In genomic region chr10:75474106-75474505, GRCh38 we compare ENCODE assay signal across 38 cellular contexts. TPM values are rescaled to one million over a fixed set of nuclear protein-coding genes. Genes with fewer than 3 reads are reported as not detected.
A peak's percentile ranks its signal among the peaks of the same experiment; 100 is the strongest.
DNase-seq lines count a peak whose midpoint lies in the region; ATAC-seq, FAIRE-seq and TF ChIP-seq lines count a peak whose summit lies in the region.
"Had no signal": no experiment of that assay in that cellular context is flagged by ENCODE, and none has a peak within 500 bp of the region (broad histone marks: within the 10 kb centered on the region; RNA-seq: fewer than 3 reads in every experiment).

No MANE protein-coding gene starts in this region.

- no peak overlapping the region for H2AK5ac ChIP-seq in H1 (ENCODE audit: low read depth, low read length)

- TF ChIP-seq CTCF in HepG2 (CRISPR knock-in tag; IDR thresholded peaks at IDR 0.05) (no peak), right lobe of liver (IDR thresholded peaks at IDR 0.05) (no peak), K562 (IDR thresholded peaks at IDR 0.05 in 2 of 3, conservative IDR thresholded peaks at IDR 0.05 in 1 of 3; ENCODE audit: insufficient read depth in 2 of 3, low read depth in 1 of 3, low read length in 3 of 3) (no peak), H1 (IDR thresholded peaks at IDR 0.05; ENCODE audit: control extremely low read depth in 1 of 3, insufficient read depth in 1 of 3, low read depth in 1 of 3, low read length in 3 of 3) (no peak)

- POLR2A ChIA-PET in HepG2 (lab: Yijun Ruan, JAX), result no interaction called here
- POLR2A ChIA-PET in K562 (lab: Yijun Ruan, JAX), result no interaction called here
- POLR2A ChIA-PET in H1 (lab: Charles Lee; ENCODE audit: partially characterized antibody), result no interaction called here

- 0 out of 5 replicates have a peak, but pooled peaks cover 2 to 7% of the 10 kb centered on the region in 2 experiments for H3K36me3 ChIP-seq in HepG2 (replicated peaks in 1 of 2; ENCODE audit: control insufficient read depth in 1 of 2, insufficient read depth in 2 of 2, low read length in 2 of 2)
- H3K36me3 ChIP-seq in right lobe of liver, result no peaks in the 10 kb centered on the region
- no peaks in the 10 kb centered on the region for H3K36me3 ChIP-seq in K562 (ENCODE audit: control insufficient read depth, insufficient read depth, low read length)
- H3K36me3 ChIP-seq in H1 (ENCODE audit: control insufficient read depth in 2 of 4, insufficient read depth in 4 of 4, low read length in 3 of 4), result no peaks in the 10 kb centered on the region
- H3K36me3 ChIP-seq: BE2C; BLaER1; BLaER1 treated with 17β-estradiol and CSF1 and Interleukin-3, amounts not matched to agents 10 nM and 100 nM had no signal

- H3K27ac ChIP-seq in HepG2 (ENCODE audit: extremely low read length, insufficient read depth, low read length) (no peak overlapping the region), right lobe of liver (no peak overlapping the region), K562 (ENCODE audit: extremely low read depth, low read depth, low read length) (no peak overlapping the region), H1 (ENCODE audit: low read depth, low read length) (no peak overlapping the region)
- H3K27ac ChIP-seq: 22Rv1; A549; BLaER1; BLaER1 treated with 17β-estradiol and CSF1 and Interleukin-3, amounts not matched to agents 10 nM and 100 nM; C4-2B had no signal

- no peaks in the 10 kb centered on the region for H3K27me3 ChIP-seq in HepG2 (ENCODE audit: control insufficient read depth in 1 of 2, insufficient read depth in 2 of 2, low read length in 2 of 2)
- no peaks in the 10 kb centered on the region for H3K27me3 ChIP-seq in right lobe of liver
- peaks cover 0 to 11% of the 10 kb centered on the region in 2 experiments; a peak in 2 of 5 replicates for H3K27me3 ChIP-seq in K562 (ENCODE audit: control insufficient read depth in 2 of 2, insufficient read depth in 2 of 2, low read length in 2 of 2)
- H3K27me3 ChIP-seq in H1 (replicated peaks in 1 of 4; ENCODE audit: control insufficient read depth in 3 of 4, extremely low read depth in 1 of 4, insufficient read depth in 3 of 4, low read length in 3 of 4), result 0 out of 7 replicates have a peak, but pooled peaks cover 0 to 2% (median 0%) of the 10 kb centered on the region in 4 experiments
- H3K27me3 ChIP-seq: BE2C; BLaER1; BLaER1 treated with 17β-estradiol and CSF1 and Interleukin-3, amounts not matched to agents 10 nM and 100 nM had no signal

- no peak overlapping the region for H3K4ac ChIP-seq in H1 (replicated peaks; ENCODE audit: insufficient read length, low read depth, low read length)

- CTCF ChIA-PET in HepG2 (lab: Yijun Ruan, JAX; ENCODE audit: low intra/inter-chr PET ratio, low total read pairs), result no interaction called here
- CTCF ChIA-PET in K562 (lab: Yijun Ruan, JAX; ENCODE audit: low intra/inter-chr PET ratio), result no interaction called here
- CTCF ChIA-PET in H1 (lab: Charles Lee; ENCODE audit: partially characterized antibody), result no interaction called here

- H2AFZ ChIP-seq in HepG2 (ENCODE audit: low read length), result no peak overlapping the region
- no peak overlapping the region for H2AFZ ChIP-seq in K562 (ENCODE audit: low read depth, low read length)
- H2AFZ ChIP-seq in H1 (ENCODE audit: low read length), result no peak overlapping the region

- H3K4me3 ChIP-seq in HepG2 (replicated peaks in 1 of 3; ENCODE audit: insufficient read depth in 1 of 3, low read depth in 2 of 3, low read length in 3 of 3), result no peak overlapping the region
- no peak overlapping the region for H3K4me3 ChIP-seq in right lobe of liver
- no peak overlapping the region for H3K4me3 ChIP-seq in K562
- no peak overlapping the region for H3K4me3 ChIP-seq in H1 (ENCODE audit: extremely low read depth in 1 of 4, insufficient read depth in 2 of 4, low read depth in 3 of 4, low read length in 4 of 4)
- H3K4me3 ChIP-seq: A549; BLaER1; BLaER1 treated with 17β-estradiol and CSF1 and Interleukin-3, amounts not matched to agents 10 nM and 100 nM had no signal

- no peak overlapping the region for H3K14ac ChIP-seq in H1 (ENCODE audit: insufficient read length)

- H3K4me1 ChIP-seq in HepG2 (ENCODE audit: insufficient read depth, low read length), result peaks cover 16% of the 10 kb centered on the region; the same call in 1 of the 2 replicates
- peaks cover 0 to 3% (median 0%) of the 10 kb centered on the region in 4 donors for H3K4me1 ChIP-seq in right lobe of liver
- no peaks in the 10 kb centered on the region for H3K4me1 ChIP-seq in K562 (replicated peaks in 1 of 2; ENCODE audit: control insufficient read depth in 2 of 2, insufficient read depth in 2 of 2, low read length in 2 of 2)
- peaks cover 2 to 16% (median 6%) of the 10 kb centered on the region in 4 experiments; a peak in 5 of 7 replicates for H3K4me1 ChIP-seq in H1 (replicated peaks in 1 of 4; ENCODE audit: control insufficient read depth in 3 of 4, insufficient read depth in 4 of 4, low read length in 3 of 4)
- H3K4me1 ChIP-seq: BLaER1 had no signal

- no peaks in the 10 kb centered on the region for H3K9me1 ChIP-seq in K562 (ENCODE audit: control insufficient read depth, insufficient read depth, low read length)

- H4K91ac ChIP-seq in H1 (replicated peaks; ENCODE audit: insufficient read length, low read length), result peak overlapping the region; percentile 13

- H3K18ac ChIP-seq in H1 (ENCODE audit: extremely low read depth, low read length), result peak overlapping the region; percentile 5; the same call in 1 of the 2 replicates

- H3K23me2 ChIP-seq in H1 (ENCODE audit: low read depth, low read length), result no peaks in the 10 kb centered on the region

- no peak overlapping the region for H2BK15ac ChIP-seq in H1 (ENCODE audit: low read length)

- no peak overlapping the region for H2BK12ac ChIP-seq in H1 (ENCODE audit: low read depth, low read length)

- no peaks in the 10 kb centered on the region for H3K9me3 ChIP-seq in HepG2 (ENCODE audit: low read length)
- no peaks in the 10 kb centered on the region for H3K9me3 ChIP-seq in right lobe of liver
- H3K9me3 ChIP-seq in K562 (replicated peaks; ENCODE audit: control insufficient read depth, insufficient read depth, low read depth, low read length), result no peaks in the 10 kb centered on the region
- peaks cover 0 to 4% of the 10 kb centered on the region in 2 experiments; a peak in 1 of 4 replicates for H3K9me3 ChIP-seq in H1 (ENCODE audit: insufficient read depth in 2 of 2, low read depth in 1 of 2, low read length in 1 of 2)
- H3K9me3 ChIP-seq: A549; BE2C; BLaER1; BLaER1 treated with 17β-estradiol and CSF1 and Interleukin-3, amounts not matched to agents 10 nM and 100 nM; Caco-2 had no signal

- no peak overlapping the region for H3K56ac ChIP-seq in H1 (replicated peaks; ENCODE audit: insufficient read length, low read depth, low read length)

- H2BK5ac ChIP-seq in H1 (ENCODE audit: low read depth, low read length), result no peak overlapping the region

- H3K9ac ChIP-seq in HepG2 (ENCODE audit: insufficient read depth, low read depth, low read length), result no peak overlapping the region
- no peak overlapping the region for H3K9ac ChIP-seq in K562 (ENCODE audit: insufficient read depth in 1 of 2, low read depth in 2 of 2, low read length in 2 of 2)
- H3K9ac ChIP-seq in H1 (replicated peaks in 1 of 4; ENCODE audit: extremely low read depth in 1 of 4, low read depth in 3 of 4, low read length in 3 of 4), result no peak overlapping the region
- H3K9ac ChIP-seq: BLaER1; BLaER1 treated with 17β-estradiol and CSF1 and Interleukin-3, amounts not matched to agents 10 nM and 100 nM had no signal

- TF ChIP-seq EP300 in HepG2 (IDR thresholded peaks at IDR 0.05; ENCODE audit: low read depth in 2 of 2, low read length in 2 of 2), result no peak
- no peak for TF ChIP-seq EP300 in HepG2 (CRISPR knock-in tag; IDR thresholded peaks at IDR 0.05; ENCODE audit: borderline replicate concordance)
- TF ChIP-seq EP300 in K562 (IDR thresholded peaks at IDR 0.05; ENCODE audit: low read length), result no peak
- no peak for TF ChIP-seq EP300 in H1 (IDR thresholded peaks at IDR 0.05; ENCODE audit: borderline replicate concordance in 1 of 2, low read depth in 2 of 2, low read length in 2 of 2)

- H2BK20ac ChIP-seq in H1 (ENCODE audit: low read length), result 0 out of 2 replicates have a peak overlapping the region, but pooled peaks have one; percentile 16

- H4K20me1 ChIP-seq in HepG2 (ENCODE audit: insufficient read depth, low read length) (no peaks in the 10 kb centered on the region), K562 (replicated peaks; ENCODE audit: control insufficient read depth, insufficient read depth, low read length) (no peaks in the 10 kb centered on the region), H1 (replicated peaks in 1 of 2; ENCODE audit: control insufficient read depth in 1 of 2, insufficient read depth in 2 of 2, low read length in 2 of 2) (no peaks in the 10 kb centered on the region)
- H4K20me1 ChIP-seq: BLaER1; BLaER1 treated with 17β-estradiol and CSF1 and Interleukin-3, amounts not matched to agents 10 nM and 100 nM had no signal

- no peaks in the 10 kb centered on the region for H3K79me1 ChIP-seq in H1 (ENCODE audit: low read depth, low read length)

- peaks cover 2% of the 10 kb centered on the region for H3K79me2 ChIP-seq in HepG2 (ENCODE audit: insufficient read depth, low read length)
- no peaks in the 10 kb centered on the region for H3K79me2 ChIP-seq in K562 (ENCODE audit: control insufficient read depth, insufficient read depth, low read length)
- H3K79me2 ChIP-seq in H1 (ENCODE audit: control insufficient read depth in 1 of 2, insufficient read depth in 2 of 2, low read length in 2 of 2), result no peaks in the 10 kb centered on the region

- no peak overlapping the region for H2BK120ac ChIP-seq in H1 (replicated peaks; ENCODE audit: low read depth, low read length)

- H4K5ac ChIP-seq in H1 (ENCODE audit: insufficient read length, low read depth, low read length), result no peak overlapping the region

- TF ChIP-seq RAD21 in HepG2 (CRISPR knock-in tag; IDR thresholded peaks at IDR 0.05) (no peak), K562 (CRISPR knock-in tag; conservative IDR thresholded peaks at IDR 0.05 in 1 of 2, IDR thresholded peaks at IDR 0.05 in 1 of 2) (no peak), H1 (IDR thresholded peaks at IDR 0.05 in 1 of 2, conservative IDR thresholded peaks at IDR 0.05 in 1 of 2; ENCODE audit: low read depth in 2 of 2, low read length in 2 of 2) (no peak)

- H3K4me2 ChIP-seq in HepG2 (ENCODE audit: low read depth, low read length) (no peak overlapping the region), K562 (ENCODE audit: insufficient read depth, low read length) (no peak overlapping the region), H1 (ENCODE audit: insufficient read depth in 1 of 2, low read depth in 2 of 2, low read length in 2 of 2) (no peak overlapping the region)
- H3K4me2 ChIP-seq: A549; BLaER1; BLaER1 treated with 17β-estradiol and CSF1 and Interleukin-3, amounts not matched to agents 10 nM and 100 nM had no signal

- in situ Hi-C loops in HepG2 (cut with HindIII; ENCODE audit: extremely low pct_ligation_motif_present, low pct_unique_long_range_greater_than_20kb) (no loop called here), K562 (cut with MboI) (no loop called here)

- no peak overlapping the region for H3K23ac ChIP-seq in H1 (ENCODE audit: insufficient read length)

- intact Hi-C loops in HepG2 (cut with micrococcal nuclease; ENCODE audit: unreplicated experiment) (no loop called here), right lobe of liver (cut with DNase I) (no loop called here), K562 (cut with micrococcal nuclease) (no loop called here)

- no peak for DNase-seq in HepG2 (ENCODE audit: low spot score)
- DNase-seq in right lobe of liver, result no peak
- DNase-seq in K562 (ENCODE audit: extremely low read depth in 1 of 4, low spot score in 3 of 4), result no peak
- no peak for DNase-seq in H1 (ENCODE audit: low read depth in 1 of 2, low spot score in 2 of 2)
- no peak for DNase-seq in DMS 273 (lab: John Stamatoyannopoulos, UW; ENCODE audit: unreplicated experiment)
- DNase-seq: 8988T; ACHN; AML-193; BE2C; C1 segment of cervical spinal cord; Caco-2; Calu3; CD4-positive, alpha-beta memory T cell; CD4-positive, alpha-beta T cell; CD4-positive, CD25-positive, alpha-beta regulatory T cell; CD8-positive, alpha-beta memory T cell; CD8-positive, alpha-beta T cell; COR-L47; DMS 273 treated with DMSO at 0.1 percent for 48 hours; DMS153; DMS53; DMS79; DMS79 treated with DMSO at 0.1 percent for 48 hours; DND-41; EL had no signal

- no peak for TF ChIP-seq POLR2A in HepG2 (IDR thresholded peaks at IDR 0.05; ENCODE audit: insufficient read depth in 1 of 2, low read depth in 2 of 2, low read length in 2 of 2)
- no peak for TF ChIP-seq POLR2A in right lobe of liver (IDR thresholded peaks at IDR 0.05)
- no peak for TF ChIP-seq POLR2A in K562 (conservative IDR thresholded peaks at IDR 0.05)
- no peak for TF ChIP-seq POLR2A in H1 (IDR thresholded peaks at IDR 0.05; ENCODE audit: control extremely low read depth in 1 of 2, low read depth in 2 of 2, low read length in 2 of 2)

- ATAC-seq in HepG2 (no peak), right lobe of liver (no peak), K562 (no peak), GM21390 (IDR thresholded peaks at IDR 0.05; ENCODE audit: unreplicated experiment) (no peak)
- ATAC-seq: A549; CD8-positive, alpha-beta T cell had no signal

- BruUV-seq in HepG2 (replicated peaks; lab: Mats Ljungman, UMichigan), result no TSS peak
- BruUV-seq in K562 (replicated peaks; lab: Mats Ljungman, UMichigan), result no TSS peak

- FAIRE-seq in HepG2 (lab: Jason Lieb, UNC), result no peak
- no peak for FAIRE-seq in K562 (lab: Jason Lieb, UNC)
- no peak for FAIRE-seq in H1 (lab: Jason Lieb, UNC)
- FAIRE-seq: A204.1, A549, D721Med had no signal

- H4K8ac ChIP-seq in H1 (ENCODE audit: extremely low read depth, insufficient read depth, low read length), result no peak overlapping the region

RNA-seq across cellular contexts. Expression of gene LRMDA, which starts 42.7 kb away (rescaled TPM):
- 19.3 and 22.0 TPM in 2 replicates for total RNA-seq in HepG2 (2016; rRNA removed; fragmentation: Illumina TruSeq; extraction: Trizol)
- total RNA-seq in HepG2 (2016; cell fraction: cytosol; rRNA removed; fragmentation: Illumina TruSeq; extraction: Trizol; ENCODE audit: low read depth), result 70.4 and 78.7 TPM in 2 replicates
- 20.0 and 23.4 TPM in 2 replicates for total RNA-seq in HepG2 (2016; cell fraction: insoluble cytoplasmic fraction; rRNA removed; fragmentation: Illumina TruSeq; extraction: Trizol)
- total RNA-seq in HepG2 (2016; cell fraction: membrane; rRNA removed; fragmentation: Illumina TruSeq; extraction: Trizol), result 36.7 and 40.7 TPM in 2 replicates
- total RNA-seq in HepG2 (2016; cell fraction: nucleus; rRNA removed; fragmentation: Illumina TruSeq; extraction: Trizol), result 27.3 and 38.1 TPM in 2 replicates
- 13.4 and 17.7 TPM in 2 replicates for polyA plus RNA-seq in HepG2 (2011; rRNA removed)
- polyA plus RNA-seq in HepG2 (2011; cell fraction: cytosol; rRNA removed), result 18.1 and 21.4 TPM in 2 replicates
- polyA plus RNA-seq in HepG2 (2011; cell fraction: nucleus; rRNA removed), result 10.7 and 11.9 TPM in 2 replicates
- polyA plus RNA-seq in HepG2 (2012), result 14.6 and 23.3 TPM in 2 replicates
- polyA plus RNA-seq in HepG2 (2016; cell fraction: cytosol; fragmentation: Illumina TruSeq; extraction: Trizol; ENCODE audit: low read depth), result 51.8 and 58.1 TPM in 2 replicates
- polyA plus RNA-seq in HepG2 (2016; cell fraction: insoluble cytoplasmic fraction; fragmentation: Illumina TruSeq; extraction: Trizol; ENCODE audit: low read depth), result 25.9 and 29.7 TPM in 2 replicates
- polyA plus RNA-seq in HepG2 (2016; cell fraction: membrane; fragmentation: Illumina TruSeq; extraction: Trizol; ENCODE audit: low read depth), result 28.6 and 35.5 TPM in 2 replicates
- polyA plus RNA-seq in HepG2 (2016; cell fraction: nucleus; fragmentation: Illumina TruSeq; extraction: Trizol; ENCODE audit: insufficient read depth, low read depth), result 9.9 and 22.8 TPM in 2 replicates
- polyA minus RNA-seq in HepG2 (2011; rRNA and poly(A)+ RNA removed; ENCODE audit: low replicate concordance), result 4.1 and 25.5 TPM in 2 replicates
- 5.1 and 7.5 TPM in 2 replicates for polyA minus RNA-seq in HepG2 (2011; cell fraction: cytosol; rRNA and poly(A)+ RNA removed)
- polyA minus RNA-seq in HepG2 (2011; cell fraction: nucleus; rRNA and poly(A)+ RNA removed), result 58.6 and 83.8 TPM in 2 replicates
- total RNA-seq in right lobe of liver, result 10 to 100 TPM in 5 of 6 experiments, 1 to 10 TPM in 1; 9.9 to 19.9 (median 16.3) TPM
- total RNA-seq in K562 (2011; cell fraction: chromatin; rRNA removed; ENCODE audit: low replicate concordance), result not detected in 2 replicates
- not detected in 2 replicates for total RNA-seq in K562 (2011; cell fraction: nucleolus; rRNA removed)
- total RNA-seq in K562 (2011; cell fraction: nucleoplasm; rRNA removed), result not detected in 2 replicates
- not detected in 2 replicates for total RNA-seq in K562 (2014; rRNA removed)
- total RNA-seq in K562 (2014; rRNA removed; fragmentation: Illumina TruSeq; extraction: Trizol), result not detected in 2 replicates
- 0.25 and 0.26 TPM in 2 replicates for total RNA-seq in K562 (2015; rRNA removed; fragmentation: Illumina TruSeq; extraction: Trizol)
- total RNA-seq in K562 (2021), result not detected in 2 replicates
- not detected in 2 replicates for polyA plus RNA-seq in K562 (2011; rRNA removed)
- not detected in 2 replicates for polyA plus RNA-seq in K562 (2011; cell fraction: cytosol; rRNA removed)
- polyA plus RNA-seq in K562 (2011; cell fraction: nucleus; rRNA removed), result not detected in 2 replicates
- polyA plus RNA-seq in K562 (2012), result 2.2 TPM in 1 of 2 replicates, not detected in the other
- not detected in 2 replicates for polyA plus RNA-seq in K562 (2014; fragmentation: Illumina TruSeq; extraction: Trizol)
- polyA plus RNA-seq in K562 (2014; fragmentation: Nextera tagmentation; extraction: Ambion mirVana), result not detected
- polyA plus RNA-seq in K562 (2014; rRNA removed), result not detected in 2 replicates
- not detected in 2 replicates for polyA minus RNA-seq in K562 (2011; rRNA and poly(A)+ RNA removed)
- polyA minus RNA-seq in K562 (2011; cell fraction: cytosol; rRNA and poly(A)+ RNA removed), result not detected in 2 replicates
- not detected in 2 replicates for polyA minus RNA-seq in K562 (2011; cell fraction: nucleus; rRNA and poly(A)+ RNA removed)
- 0.86 and 2.4 TPM in 2 replicates for total RNA-seq in H1 (2021; fragmentation: NEBNext Ultra II Directional; extraction: Animal tissue kit (Norgen Biotek cat#: 25700))
- polyA plus RNA-seq in H1 (2011; rRNA removed), result 0.52 and 2.8 TPM in 2 replicates
- 1.9 TPM for polyA plus RNA-seq in H1 (2011; cell fraction: cytosol; rRNA removed)
- polyA plus RNA-seq in H1 (2011; cell fraction: nucleus; rRNA removed), result 2.3 TPM
- 1.3 to 4.1 TPM (median 3.0 TPM) in 4 replicates for polyA plus RNA-seq in H1 (2012, experiment 1 of 2)
- 0.24 TPM for polyA plus RNA-seq in H1 (2012, experiment 2 of 2)
- polyA plus RNA-seq in H1 (2013, experiment 1 of 2), result 0.24 TPM
- polyA plus RNA-seq in H1 (2013, experiment 2 of 2), result 0.39 TPM
- 0.63 and 4.4 TPM in 2 replicates for polyA minus RNA-seq in H1 (2011; rRNA and poly(A)+ RNA removed)
- 1.1 TPM for polyA minus RNA-seq in H1 (2011; cell fraction: cytosol; rRNA and poly(A)+ RNA removed)
- 5.4 TPM for polyA minus RNA-seq in H1 (2011; cell fraction: nucleus; rRNA and poly(A)+ RNA removed)
- total RNA-seq: A172; A673; B cell; CD4-positive, alpha-beta memory T cell; CD4-positive, alpha-beta T cell; CD8-positive, alpha-beta memory T cell; CD8-positive, alpha-beta T cell; Daoy had no signal
- polyA plus RNA-seq: BJ; CD4-positive, alpha-beta memory T cell; CD4-positive, CD25-positive, alpha-beta regulatory T cell; CD8-positive, alpha-beta memory T cell had no signal

Comparison
In these comparisons a context has a peak if more than half of its experiments do, and no peak if none do; other contexts are left out.
1. Of the 241 proteins assayed by ChIP-seq in both HepG2 and K562: peak only in HepG2: none; only in K562: none; in both: ZNF12; in neither: 239; mixed calls (peak in some experiments, not most) for 1.